Comparison of ENCODE assay signal across 8 cellular contexts in the genomic region with DNA sequence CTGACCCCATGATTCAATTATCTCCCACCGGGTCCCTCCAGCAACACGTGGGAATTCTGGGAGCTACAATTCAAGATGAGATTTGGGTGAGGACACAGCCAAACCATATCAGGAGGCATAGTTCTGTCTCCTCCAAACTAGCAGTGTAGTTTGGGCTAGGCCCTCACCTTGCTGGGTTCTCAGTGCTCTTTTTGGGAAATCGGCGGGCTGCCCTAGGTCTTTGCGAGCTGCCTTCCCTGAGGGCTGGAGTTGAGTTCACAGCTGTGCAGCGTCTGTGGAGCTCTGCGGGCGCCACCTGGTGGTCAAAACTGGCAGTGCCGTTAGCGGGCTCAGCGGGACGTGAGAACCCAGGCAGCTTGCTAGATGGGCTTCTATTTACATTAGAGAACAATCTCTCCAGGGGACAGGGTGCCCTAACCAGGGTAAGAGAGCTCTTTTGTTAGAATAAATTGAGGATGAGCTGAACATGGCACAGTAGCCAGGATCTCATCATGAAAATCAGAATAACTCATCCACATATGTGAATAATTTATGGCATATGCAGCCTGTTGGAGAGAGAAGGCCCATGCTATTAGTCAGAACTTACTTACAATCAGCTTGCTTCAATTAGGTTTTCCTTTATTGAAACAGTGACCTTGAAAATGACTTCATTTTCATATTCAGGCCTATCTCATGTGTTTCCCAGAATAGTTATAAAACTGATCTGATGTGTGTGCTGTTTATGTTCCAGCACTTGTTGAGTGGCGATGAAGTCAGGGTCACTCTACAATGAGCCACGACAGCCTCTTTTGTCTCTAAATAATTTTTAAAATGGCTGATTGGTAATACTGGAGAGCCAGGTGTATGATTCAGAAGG. TPM values are rescaled to one million over a fixed set of nuclear protein-coding genes. Genes with fewer than 3 reads are reported as not detected.
DNase-seq lines count a peak whose midpoint lies in the region; ATAC-seq and TF ChIP-seq lines count a peak whose summit lies in the region.

No MANE protein-coding gene starts in this region.

- TF ChIP-seq CTCF in CD8-positive, alpha-beta T cell (IDR thresholded peaks at IDR 0.05), result peak; percentile 95
- TF ChIP-seq CTCF in coronary artery (IDR thresholded peaks at IDR 0.05) (peak; percentile 94), lung (IDR thresholded peaks at IDR 0.05; ENCODE audit: control extremely low read depth, extremely low read depth) (peak; percentile 88)

- H3K9me3 Mint-ChIP-seq in CD8-positive, alpha-beta T cell, result no peaks in the 10 kb centered on the region
- H3K9me3 Mint-ChIP-seq in activated CD4-positive, alpha-beta T cell treated with anti-CD3 and anti-CD28 coated beads, Interleukin-2, amount 10 ng/mL, durations not matched to agents 24 days and 14 days, result no peaks in the 10 kb centered on the region

- no peaks in the 10 kb centered on the region for H3K9me3 ChIP-seq in CD8-positive, alpha-beta T cell (ENCODE audit: low read length)
- no peaks in the 10 kb centered on the region for H3K9me3 ChIP-seq in lung (ENCODE audit: control insufficient read depth in 2 of 2, insufficient read depth in 1 of 2, low read length in 1 of 2)

- intact Hi-C loops in CD8-positive, alpha-beta T cell (cut with DNase I, micrococcal nuclease), result loop anchor here (1.0 kb wide), 4 partner anchors 9 to 216 kb away; no protein-coding TSS in a partner anchor
- intact Hi-C loops in activated CD4-positive, alpha-beta T cell treated with anti-CD3 and anti-CD28 coated beads, Interleukin-2, amount 10 ng/mL, durations not matched to agents 24 days and 14 days (cut with micrococcal nuclease), result loop anchor here (1.0 to 2.0 kb wide), 3 partner anchors 97 to 215 kb away; a partner anchor contains a TSS

- no peaks in the 10 kb centered on the region for H3K27me3 Mint-ChIP-seq in CD8-positive, alpha-beta T cell (ENCODE audit: low read depth)
- H3K27me3 Mint-ChIP-seq in activated CD4-positive, alpha-beta T cell treated with anti-CD3 and anti-CD28 coated beads, Interleukin-2, amount 10 ng/mL, durations not matched to agents 24 days and 14 days, result peaks cover 13% of the 10 kb centered on the region

- POLR2A ChIA-PET in CD8-positive, alpha-beta T cell (lab: Charles Lee), result interaction anchor here (0.9 to 1.2 kb wide), 2 partner anchors 9 to 26 kb away, joined by 5 read pairs; no protein-coding TSS in a partner anchor

- H3K4me1 Mint-ChIP-seq in CD8-positive, alpha-beta T cell (ENCODE audit: low read depth), result peaks cover 4% of the 10 kb centered on the region
- peaks cover 5% of the 10 kb centered on the region for H3K4me1 Mint-ChIP-seq in activated CD4-positive, alpha-beta T cell treated with anti-CD3 and anti-CD28 coated beads, Interleukin-2, amount 10 ng/mL, durations not matched to agents 24 days and 14 days

- H3K27ac Mint-ChIP-seq in CD8-positive, alpha-beta T cell, result no peak overlapping the region
- no peak overlapping the region for H3K27ac Mint-ChIP-seq in activated CD4-positive, alpha-beta T cell treated with anti-CD3 and anti-CD28 coated beads, Interleukin-2, amount 10 ng/mL, durations not matched to agents 24 days and 14 days

- ATAC-seq in CD8-positive, alpha-beta T cell, result peak; percentile 97
- ATAC-seq in GM19395 (IDR thresholded peaks at IDR 0.05; ENCODE audit: unreplicated experiment), result peak; percentile 99
- peak; percentile 98 for ATAC-seq in HG03442 (IDR thresholded peaks at IDR 0.05; ENCODE audit: unreplicated experiment)
- ATAC-seq in lung (ENCODE audit: insufficient read depth, low FRiP score), result peak; percentile 96

- 21% methylated on average over 14 of the region's 14 CpGs for WGBS in lung, 2 donors

- H3K4me1 ChIP-seq in CD8-positive, alpha-beta T cell (ENCODE audit: insufficient read depth, low read length), result peaks cover 4% of the 10 kb centered on the region
- H3K4me1 ChIP-seq in lung (ENCODE audit: control insufficient read depth in 2 of 2, insufficient read depth in 2 of 2, low read length in 2 of 2), result peaks cover 0 to 3% of the 10 kb centered on the region in 2 donors

- peak; percentile 77 to 95 (median 83) for DNase-seq in CD8-positive, alpha-beta T cell
- DNase-seq in NCI-H524 (lab: John Stamatoyannopoulos, UW), result peak; percentile 40 to 78
- DNase-seq in activated CD4-positive, alpha-beta T cell treated with anti-CD3 and anti-CD28 coated beads, Interleukin-2, amount 10 ng/mL, durations not matched to agents 24 days and 14 days, result peak; percentile 96
- DNase-seq in coronary artery (ENCODE audit: low spot score), result peak; percentile 86
- peak; percentile 81 for DNase-seq in lung (ENCODE audit: low spot score)
- peak; percentile 53 for DNase-seq in stimulated activated CD8-positive, alpha-beta memory T cell treated with anti-CD3 and anti-CD28 coated beads, Interleukin-12 subunit alpha, Interleukin-12 subunit beta, amount 100 ng/mL, for 24 hours (ENCODE audit: extremely low read depth)

- no peaks in the 10 kb centered on the region for H3K36me3 ChIP-seq in CD8-positive, alpha-beta T cell (ENCODE audit: insufficient read depth, low read length)
- H3K36me3 ChIP-seq in lung (ENCODE audit: control insufficient read depth in 2 of 2, insufficient read depth in 2 of 2, low read length in 2 of 2), result no peaks in the 10 kb centered on the region

- CTCF ChIA-PET in CD8-positive, alpha-beta T cell (lab: Charles Lee), result interaction anchor here (0.6 to 5.2 kb wide), 44 partner anchors 9 to 1718 kb away, joined by 3 to 129 read pairs (median 5); no protein-coding TSS in a partner anchor

- no peak overlapping the region for H3K4me3 Mint-ChIP-seq in CD8-positive, alpha-beta T cell
- H3K4me3 Mint-ChIP-seq in activated CD4-positive, alpha-beta T cell treated with anti-CD3 and anti-CD28 coated beads, Interleukin-2, amount 10 ng/mL, durations not matched to agents 24 days and 14 days, result no peak overlapping the region

- no peak overlapping the region for H3K27ac ChIP-seq in CD8-positive, alpha-beta T cell (ENCODE audit: low read depth, low read length)
- H3K27ac ChIP-seq in coronary artery (no peak overlapping the region), lung (ENCODE audit: low read depth in 1 of 2, low read length in 1 of 2) (peak overlapping the region; percentile 3 to 14)

- H3K36me3 Mint-ChIP-seq in CD8-positive, alpha-beta T cell, result no peaks in the 10 kb centered on the region
- no peaks in the 10 kb centered on the region for H3K36me3 Mint-ChIP-seq in activated CD4-positive, alpha-beta T cell treated with anti-CD3 and anti-CD28 coated beads, Interleukin-2, amount 10 ng/mL, durations not matched to agents 24 days and 14 days (ENCODE audit: low read depth)

- no peak overlapping the region for H3K4me3 ChIP-seq in CD8-positive, alpha-beta T cell (ENCODE audit: low read depth, low read length)
- no peak overlapping the region for H3K4me3 ChIP-seq in coronary artery
- no peak overlapping the region for H3K4me3 ChIP-seq in lung

- no peaks in the 10 kb centered on the region for H3K27me3 ChIP-seq in CD8-positive, alpha-beta T cell (ENCODE audit: insufficient read depth, low read length)
- H3K27me3 ChIP-seq in lung (ENCODE audit: control insufficient read depth, insufficient read depth), result no peaks in the 10 kb centered on the region

RNA-seq across cellular contexts. Expression of a gene that starts 27.4 kb away (rescaled TPM):
- 10 to 100 TPM; 35.1 to 38.0 TPM for total RNA-seq in CD8-positive, alpha-beta T cell
- total RNA-seq in activated CD4-positive, alpha-beta T cell treated with anti-CD3 and anti-CD28 coated beads, Interleukin-2, amount 10 ng/mL, durations not matched to agents 24 days and 14 days, result 16.3 and 18.7 TPM in 2 replicates
- 10 to 100 TPM; 36.6 to 61.7 TPM for total RNA-seq in lung
- 10 to 100 TPM; 17.9 to 26.6 TPM for polyA plus RNA-seq in lung

Comparison
In these comparisons a context has a peak if more than half of its experiments do, and no peak if none do; other contexts are left out.
1. H3K27ac ChIP-seq: peak in lung (2 of 2); none in CD8-positive, alpha-beta T cell (single experiment) and coronary artery (0 of 2).
2. Peak in every context shown above with its lines, with median percentiles within 50 percentile points of each other: ATAC-seq, DNase-seq and CTCF ChIP-seq.